1 cellular context compared by ENCODE assay signal in genomic region chr17:29444589-29444988, GRCh38.
A peak's percentile ranks its signal among the peaks of the same experiment; 100 is the strongest.
TF ChIP-seq lines count a peak whose summit lies in the region.

No MANE protein-coding gene starts in this region.

TF ChIP-seq in HEK293, 187 proteins besides CTCF, POLR2A, EP300 and RAD21 (continued from another document):
- TF ChIP-seq ZNF585B (tag by site-specific recombination; IDR thresholded peaks at IDR 0.05): no peak
- TF ChIP-seq HOXA7 (CRISPR knock-in tag; IDR thresholded peaks at IDR 0.05; ENCODE audit: borderline replicate concordance): no peak
- TF ChIP-seq ZNF184 (tag by site-specific recombination; IDR thresholded peaks at IDR 0.05): 0 out of 2 replicates have a peak, but pooled peaks have one; percentile 15
- TF ChIP-seq ZNF157 (tag by site-specific recombination; IDR thresholded peaks at IDR 0.05): no peak
- no peak for TF ChIP-seq ZNF174 (tag by site-specific recombination; IDR thresholded peaks at IDR 0.05)
- TF ChIP-seq FEZF1 (tag by site-specific recombination; IDR thresholded peaks at IDR 0.05): no peak
- TF ChIP-seq ZBTB21 (tag by site-specific recombination; IDR thresholded peaks at IDR 0.05): no peak
- peak; percentile 55 for TF ChIP-seq ZEB2 (tag by site-specific recombination; IDR thresholded peaks at IDR 0.05)
- no peak for TF ChIP-seq ZNF621 (tag by site-specific recombination; IDR thresholded peaks at IDR 0.05)
- TF ChIP-seq ZNF561 (tag by site-specific recombination; IDR thresholded peaks at IDR 0.05; ENCODE audit: borderline replicate concordance): no peak
- no peak for TF ChIP-seq HOXD13 (CRISPR knock-in tag; IDR thresholded peaks at IDR 0.05; ENCODE audit: borderline replicate concordance)
- no peak for TF ChIP-seq ZNF433 (tag by site-specific recombination; IDR thresholded peaks at IDR 0.05; ENCODE audit: low read depth)
- TF ChIP-seq ZNF426 (tag by site-specific recombination; IDR thresholded peaks at IDR 0.05): no peak
- TF ChIP-seq ZNF549 (tag by site-specific recombination; IDR thresholded peaks at IDR 0.05): no peak
- no peak for TF ChIP-seq ZNF324 (tag by site-specific recombination; IDR thresholded peaks at IDR 0.05)
- TF ChIP-seq REST (tag by site-specific recombination; IDR thresholded peaks at IDR 0.05): no peak
- TF ChIP-seq ZNF311 (tag by site-specific recombination; IDR thresholded peaks at IDR 0.05; ENCODE audit: borderline replicate concordance): no peak
- no peak for TF ChIP-seq ZNF639 (tag by site-specific recombination; IDR thresholded peaks at IDR 0.05)
- no peak for TF ChIP-seq ZNF211 (tag by site-specific recombination; IDR thresholded peaks at IDR 0.05; ENCODE audit: low read depth)
- TF ChIP-seq GFI1B (tag by site-specific recombination; IDR thresholded peaks at IDR 0.05): peak; percentile 81
- no peak for TF ChIP-seq SCRT2 (tag by site-specific recombination; IDR thresholded peaks at IDR 0.05)
- no peak for TF ChIP-seq SETDB1 (IDR thresholded peaks at IDR 0.05; ENCODE audit: insufficient read length, low read length)
- peak; percentile 29 for TF ChIP-seq PRDM6 (tag by site-specific recombination; IDR thresholded peaks at IDR 0.05)
- TF ChIP-seq ZBTB26 (tag by site-specific recombination; optimal IDR thresholded peaks at IDR 0.05): no peak
- TF ChIP-seq ZNF654 (tag by site-specific recombination; IDR thresholded peaks at IDR 0.05; ENCODE audit: low read depth): no peak
- no peak for TF ChIP-seq ZNF501 (tag by site-specific recombination; IDR thresholded peaks at IDR 0.05)
- TF ChIP-seq PBX3 (CRISPR knock-in tag; IDR thresholded peaks at IDR 0.05): no peak
- TF ChIP-seq KLF16 (tag by site-specific recombination; IDR thresholded peaks at IDR 0.05): no peak
- no peak for TF ChIP-seq ZIC2 (tag by site-specific recombination; IDR thresholded peaks at IDR 0.05)
- no peak for TF ChIP-seq ZNF777 (tag by site-specific recombination; IDR thresholded peaks at IDR 0.05; ENCODE audit: borderline replicate concordance)
- no peak for TF ChIP-seq ZNF175 (tag by site-specific recombination; IDR thresholded peaks at IDR 0.05)
